Comparison of ENCODE assay signal across 42 cellular contexts in the genomic region with DNA sequence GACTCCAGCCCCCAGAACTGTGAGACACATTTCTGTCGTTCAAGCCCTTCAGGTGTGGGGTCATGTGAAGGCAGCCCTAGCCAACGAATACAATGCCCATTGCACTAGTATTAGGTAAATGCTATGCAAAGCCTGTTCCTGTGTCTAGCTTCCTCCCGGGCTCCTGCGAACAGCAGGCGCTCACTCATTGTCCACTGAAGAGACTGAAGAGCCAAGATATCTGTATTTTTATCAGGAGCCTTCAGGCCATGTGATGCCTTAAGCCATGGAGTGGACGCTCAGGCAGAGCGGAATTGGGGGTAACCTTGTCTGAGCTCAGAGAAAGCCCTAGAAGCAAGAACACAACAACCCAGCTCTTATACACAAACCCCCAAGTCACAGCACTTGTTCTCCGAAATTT. TPM values are rescaled to one million over a fixed set of nuclear protein-coding genes. Genes with fewer than 3 reads are reported as not detected.
"Had no signal": no experiment of that assay in that cellular context is flagged by ENCODE, and none has a peak within 500 bp of the region (broad histone marks: within the 10 kb centered on the region; RNA-seq: fewer than 3 reads in every experiment).

No MANE protein-coding gene starts in this region.

- H3K27me3 Mint-ChIP-seq: activated naive CD4-positive, alpha-beta T cell treated with anti-CD3 and anti-CD28 coated beads, Interleukin-2, amount 10 ng/mL, durations not matched to agents 7 days and 5 days; activated naive CD4-positive, alpha-beta T cell treated with anti-CD3 and anti-CD28 coated beads, Interleukin-2, amount 50 U/mL, for 24 hours; activated naive CD8-positive, alpha-beta T cell; activated naive CD8-positive, alpha-beta T cell treated with anti-CD3 and anti-CD28 coated beads for 36 hours; activated naive CD8-positive, alpha-beta T cell treated with anti-CD3 and anti-CD28 coated beads, Interleukin-2, amount 10 ng/mL, durations not matched to agents 7 days and 5 days; activated naive CD8-positive, alpha-beta T cell treated with anti-CD3 and anti-CD28 coated beads, Interleukin-2, amount 50 U/mL, for 24 hours; activated T-cell treated with anti-CD3 and anti-CD28 coated beads, Interleukin-2, amount 50 U/mL, for 24 hours; activated T-helper 17 cell treated with anti-CD3 and anti-CD28 coated beads, Interleukin-2, amount 50 U/mL, for 72 hours; central memory CD8-positive, alpha-beta T cell had no signal

- H3K4me3 Mint-ChIP-seq: activated naive CD4-positive, alpha-beta T cell treated with anti-CD3 and anti-CD28 coated beads for 36 hours; activated naive CD4-positive, alpha-beta T cell treated with anti-CD3 and anti-CD28 coated beads, Interleukin-2, amount 10 ng/mL, durations not matched to agents 7 days and 5 days; activated naive CD4-positive, alpha-beta T cell treated with anti-CD3 and anti-CD28 coated beads, Interleukin-2, amount 50 U/mL, for 24 hours; activated naive CD8-positive, alpha-beta T cell; activated naive CD8-positive, alpha-beta T cell treated with anti-CD3 and anti-CD28 coated beads for 36 hours; activated naive CD8-positive, alpha-beta T cell treated with anti-CD3 and anti-CD28 coated beads, Interleukin-2, amount 10 ng/mL, durations not matched to agents 7 days and 5 days; activated naive CD8-positive, alpha-beta T cell treated with anti-CD3 and anti-CD28 coated beads, Interleukin-2, amount 50 U/mL, for 24 hours; activated T-cell treated with anti-CD3 and anti-CD28 coated beads, Interleukin-2, amount 50 U/mL, for 24 hours; activated T-cell treated with anti-CD3 and anti-CD28 coated beads, Interleukin-2, amount 50 U/mL, for 4 hours; activated T-cell treated with anti-CD3 and anti-CD28 coated beads, Interleukin-2, amount 50 U/mL, for 72 hours; activated T-helper 1 cell treated with anti-CD3 and anti-CD28 coated beads, Interleukin-12 subunit alpha, Interleukin-12 subunit beta, Interleukin-2, Interleukin-4 antibody, amounts not matched to agents 30 ng/mL and 10 ng/mL and 1 ng/mL, durations not matched to agents 14 hours and 24 hours and 36 hours; activated T-helper 17 cell treated with anti-CD3 and anti-CD28 coated beads, Interleukin-2, amount 50 U/mL, for 72 hours; brain; central memory CD8-positive, alpha-beta T cell had no signal

- H3K27ac ChIP-seq: adrenal gland, ascending aorta, body of pancreas, brain microvascular endothelial cell, breast epithelium, cardiac muscle cell had no signal

- ATAC-seq: activated naive CD4-positive, alpha-beta T cell treated with anti-CD3 and anti-CD28 coated beads, Interleukin-2, amount 50 U/mL, for 72 hours; activated naive CD8-positive, alpha-beta T cell treated with anti-CD3 and anti-CD28 coated beads, Interleukin-2, amount 50 U/mL, for 24 hours; activated T-cell treated with anti-CD3 and anti-CD28 coated beads, Interleukin-2, amount 50 U/mL, for 4 hours; activated T-cell treated with anti-CD3 and anti-CD28 coated beads, Interleukin-2, amount 50 U/mL, for 72 hours; activated T-helper 17 cell treated with anti-CD3 and anti-CD28 coated beads, Interleukin-2, amount 50 U/mL, for 72 hours; body of pancreas had no signal

- H3K4me3 ChIP-seq: adrenal gland, ascending aorta, body of pancreas, breast epithelium, cardiac muscle cell had no signal

- H3K27ac Mint-ChIP-seq: activated naive CD4-positive, alpha-beta T cell treated with anti-CD3 and anti-CD28 coated beads for 36 hours; activated naive CD4-positive, alpha-beta T cell treated with anti-CD3 and anti-CD28 coated beads, Interleukin-2, amount 10 ng/mL, durations not matched to agents 7 days and 5 days; activated naive CD4-positive, alpha-beta T cell treated with anti-CD3 and anti-CD28 coated beads, Interleukin-2, amount 50 U/mL, for 24 hours; activated naive CD4-positive, alpha-beta T cell treated with anti-CD3 and anti-CD28 coated beads, Interleukin-2, amount 50 U/mL, for 72 hours; activated naive CD8-positive, alpha-beta T cell; activated naive CD8-positive, alpha-beta T cell treated with anti-CD3 and anti-CD28 coated beads for 36 hours; activated naive CD8-positive, alpha-beta T cell treated with anti-CD3 and anti-CD28 coated beads, Interleukin-2, amount 10 ng/mL, durations not matched to agents 7 days and 5 days; activated naive CD8-positive, alpha-beta T cell treated with anti-CD3 and anti-CD28 coated beads, Interleukin-2, amount 50 U/mL, for 24 hours; activated T-cell treated with anti-CD3 and anti-CD28 coated beads, Interleukin-2, amount 50 U/mL, for 24 hours; activated T-cell treated with anti-CD3 and anti-CD28 coated beads, Interleukin-2, amount 50 U/mL, for 72 hours; activated T-helper 1 cell treated with anti-CD3 and anti-CD28 coated beads, Interleukin-12 subunit alpha, Interleukin-12 subunit beta, Interleukin-2, Interleukin-4 antibody, amounts not matched to agents 30 ng/mL and 10 ng/mL and 1 ng/mL, durations not matched to agents 14 hours and 24 hours and 36 hours; activated T-helper 17 cell treated with anti-CD3 and anti-CD28 coated beads, Interleukin-2, amount 50 U/mL, for 72 hours; activated T-helper 2 cell treated with anti-CD3 and anti-CD28 coated beads, Interferon-gamma antibody, Interleukin-2, Interleukin-4, amounts not matched to agents 10 μg/mL and 5 μg/mL and 100 μg/mL, durations not matched to agents 14 hours and 24 hours and 36 hours; brain had no signal

- H3K9me3 Mint-ChIP-seq: activated naive CD4-positive, alpha-beta T cell treated with anti-CD3 and anti-CD28 coated beads for 36 hours; activated naive CD4-positive, alpha-beta T cell treated with anti-CD3 and anti-CD28 coated beads, Interleukin-2, amount 10 ng/mL, durations not matched to agents 7 days and 5 days; activated naive CD4-positive, alpha-beta T cell treated with anti-CD3 and anti-CD28 coated beads, Interleukin-2, amount 50 U/mL, for 24 hours; activated naive CD4-positive, alpha-beta T cell treated with anti-CD3 and anti-CD28 coated beads, Interleukin-2, amount 50 U/mL, for 72 hours; activated naive CD8-positive, alpha-beta T cell treated with anti-CD3 and anti-CD28 coated beads for 36 hours; activated naive CD8-positive, alpha-beta T cell treated with anti-CD3 and anti-CD28 coated beads, Interleukin-2, amount 10 ng/mL, durations not matched to agents 7 days and 5 days; activated naive CD8-positive, alpha-beta T cell treated with anti-CD3 and anti-CD28 coated beads, Interleukin-2, amount 50 U/mL, for 24 hours; activated T-cell treated with anti-CD3 and anti-CD28 coated beads, Interleukin-2, amount 50 U/mL, for 24 hours; activated T-cell treated with anti-CD3 and anti-CD28 coated beads, Interleukin-2, amount 50 U/mL, for 4 hours; activated T-cell treated with anti-CD3 and anti-CD28 coated beads, Interleukin-2, amount 50 U/mL, for 72 hours; activated T-helper 1 cell treated with anti-CD3 and anti-CD28 coated beads, Interleukin-12 subunit alpha, Interleukin-12 subunit beta, Interleukin-2, Interleukin-4 antibody, amounts not matched to agents 30 ng/mL and 10 ng/mL and 1 ng/mL, durations not matched to agents 14 hours and 24 hours and 36 hours; activated T-helper 17 cell treated with anti-CD3 and anti-CD28 coated beads, Interleukin-2, amount 50 U/mL, for 72 hours; activated T-helper 2 cell treated with anti-CD3 and anti-CD28 coated beads, Interferon-gamma antibody, Interleukin-2, Interleukin-4, amounts not matched to agents 10 μg/mL and 5 μg/mL and 100 μg/mL, durations not matched to agents 14 hours and 24 hours and 36 hours; brain; central memory CD8-positive, alpha-beta T cell had no signal

- DNase-seq: activated effector memory CD4-positive, alpha-beta T cell treated with anti-CD3 and anti-CD28 coated beads, Interleukin-2, amount 50 U/mL, for 16 hours; activated effector memory CD4-positive, alpha-beta T cell treated with Interleukin-2 at 50 U/mL for 16 hours; activated gamma-delta T cell; activated gamma-delta T cell treated with Interleukin-2 at 50 U/mL for 16 hours; activated naive CD4-positive, alpha-beta T cell; activated naive CD4-positive, alpha-beta T cell treated with anti-CD3 and anti-CD28 coated beads for 36 hours; activated naive CD4-positive, alpha-beta T cell treated with anti-CD3 and anti-CD28 coated beads, Interleukin-2, amount 10 ng/mL, durations not matched to agents 7 days and 5 days; activated naive CD4-positive, alpha-beta T cell treated with anti-CD3 and anti-CD28 coated beads, Interleukin-2, amount 50 U/mL, for 16 hours; activated naive CD4-positive, alpha-beta T cell treated with Interleukin-2 at 50 U/mL for 16 hours; activated naive CD8-positive, alpha-beta T cell treated with anti-CD3 and anti-CD28 coated beads for 36 hours; activated naive CD8-positive, alpha-beta T cell treated with anti-CD3 and anti-CD28 coated beads, Interleukin-2, amount 10 ng/mL, durations not matched to agents 7 days and 5 days; activated naive CD8-positive, alpha-beta T cell treated with anti-CD3 and anti-CD28 coated beads, Interleukin-2, amount 50 U/mL, for 24 hours; activated T-cell treated with anti-CD3 and anti-CD28 coated beads, Interleukin-2, amount 50 U/mL, for 24 hours; activated T-cell treated with anti-CD3 and anti-CD28 coated beads, Interleukin-2, amount 50 U/mL, for 4 hours; activated T-cell treated with anti-CD3 and anti-CD28 coated beads, Interleukin-2, amount 50 U/mL, for 48 hours; activated T-cell treated with anti-CD3 and anti-CD28 coated beads, Interleukin-2, amount 50 U/mL, for 72 hours; adrenal gland; amniotic stem cell; amygdala; anterior cingulate cortex; aorta; body of pancreas; brain microvascular endothelial cell; caudate nucleus; central memory CD4-positive, alpha-beta T cell; cerebellar nuclear complex had no signal

- FAIRE-seq: astrocyte, bronchial epithelial cell had no signal

- H3K4me1 Mint-ChIP-seq: brain had no signal

- H3K36me3 ChIP-seq: adrenal gland, ascending aorta, brain microvascular endothelial cell, breast epithelium, cardiac muscle cell had no signal

- H3K27me3 ChIP-seq: adrenal gland, ascending aorta, body of pancreas, cardiac muscle cell had no signal

- H3K36me3 Mint-ChIP-seq: brain had no signal

- H3K9me3 ChIP-seq: adrenal gland, ascending aorta, body of pancreas, breast epithelium had no signal

- H3K4me1 ChIP-seq: adrenal gland, ascending aorta, body of pancreas, breast epithelium had no signal

RNA-seq across cellular contexts. Expression of gene TMPRSS6, which starts 4.2 kb away (rescaled TPM):
- total RNA-seq: aorta, ascending aorta, astrocyte, bronchial epithelial cell, cardiac muscle cell, cardiac septum, cerebellum, chondrocyte had no signal
- polyA plus RNA-seq: aorta had no signal

RNA-seq across cellular contexts. Expression of gene IL2RB, which starts 36.0 kb away (rescaled TPM):
- total RNA-seq: bronchial epithelial cell had no signal
- polyA plus RNA-seq: cardiac muscle cell had no signal
